In the genomic region with DNA sequence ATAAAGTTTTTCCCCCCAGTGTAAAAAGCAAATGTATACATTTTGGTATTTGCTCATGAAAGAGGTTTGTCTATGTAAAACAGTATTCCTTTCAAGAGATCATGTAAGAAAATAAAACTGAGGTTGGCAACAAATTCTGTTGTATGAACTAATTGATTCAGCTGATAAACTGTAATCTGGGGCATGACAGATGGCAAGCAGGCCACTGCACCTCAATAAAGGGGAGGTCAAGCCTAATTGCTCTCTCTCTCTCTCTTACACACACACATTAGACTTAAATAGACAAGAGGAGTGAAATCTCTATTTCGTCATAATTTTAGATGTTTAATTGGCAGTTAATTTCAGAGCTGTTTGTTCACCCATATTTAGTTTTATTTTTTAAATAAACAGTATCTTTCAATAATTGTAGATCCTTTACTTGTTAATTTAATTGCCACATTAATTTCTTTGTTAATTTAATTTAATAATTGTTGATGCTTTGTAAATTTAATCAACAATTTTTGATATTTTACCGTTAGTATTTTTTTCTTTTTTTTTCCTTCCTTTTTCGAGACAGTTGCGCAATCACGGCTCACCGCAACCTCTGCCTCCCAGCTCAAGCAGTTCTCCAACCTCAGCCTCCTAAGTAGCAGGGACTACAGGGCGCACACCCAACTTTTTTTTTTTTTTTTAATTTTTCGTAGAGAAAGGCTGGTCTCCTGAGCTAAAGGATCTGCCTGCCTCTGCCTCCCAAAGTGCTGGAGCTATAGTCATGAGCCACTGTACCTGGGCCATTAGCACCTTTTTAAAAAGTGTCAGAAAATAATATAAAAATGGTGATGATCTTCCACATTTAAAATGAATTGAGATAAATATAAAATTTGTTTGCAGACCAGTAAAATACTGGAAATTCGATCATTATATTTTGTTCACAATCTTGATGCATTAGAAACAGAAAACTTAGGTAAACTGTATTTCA, we compare ENCODE assay signal across 15 cellular contexts.
DNase-seq lines count a peak whose midpoint lies in the region; ATAC-seq, FAIRE-seq and TF ChIP-seq lines count a peak whose summit lies in the region.
"Had no signal": no experiment of that assay in that cellular context is flagged by ENCODE, and none has a peak within 500 bp of the region (broad histone marks: within the 10 kb centered on the region; RNA-seq: fewer than 3 reads in every experiment).

No MANE protein-coding gene starts in this region.

- H3K9me3 Mint-ChIP-seq in stimulated activated memory B cell treated with anti-CD40 and anti-IgM and Interleukin-4, amounts not matched to agents 10 μg/mL and 1 μg/mL and 100 μg/mL, for 72 hours, result peaks cover 3% of the 10 kb centered on the region
- H3K9me3 Mint-ChIP-seq: activated T-helper 2 cell treated with anti-CD3 and anti-CD28 coated beads, Interferon-gamma antibody, Interleukin-2, Interleukin-4, amounts not matched to agents 10 μg/mL and 5 μg/mL and 100 μg/mL, durations not matched to agents 14 hours and 24 hours and 36 hours had no signal

- no peak for TF ChIP-seq CTCF in RWPE2 (IDR thresholded peaks at IDR 0.05; ENCODE audit: poor library complexity, severe bottlenecking)
- no peak for TF ChIP-seq CTCF in pancreas (IDR thresholded peaks at IDR 0.05)

- no peaks in the 10 kb centered on the region for H3K36me3 ChIP-seq in RWPE2 (ENCODE audit: low read depth)
- no peaks in the 10 kb centered on the region for H3K36me3 ChIP-seq in pancreas
- no peaks in the 10 kb centered on the region for H3K36me3 ChIP-seq in H7 (replicated peaks; ENCODE audit: control insufficient read depth, insufficient read depth, low read length)
- H3K36me3 ChIP-seq: brain microvascular endothelial cell had no signal

- intact Hi-C loops in pancreas (cut with DNase I), result no loop called here

- ATAC-seq in RWPE2 (ENCODE audit: low read depth) (no peak), pancreas (peak; percentile 22 to 52 (median 46))
- no peak for ATAC-seq in stimulated activated memory B cell treated with anti-CD40 and anti-IgM and Interleukin-4, amounts not matched to agents 10 μg/mL and 1 μg/mL and 100 μg/mL, for 72 hours
- ATAC-seq: activated CD4-positive, CD25-positive, alpha-beta regulatory T cell treated with anti-CD3 and anti-CD28 coated beads, Interleukin-2, amount 50 U/mL, for 24 hours; foreskin keratinocyte had no signal

- H3K4me3 Mint-ChIP-seq in stimulated activated memory B cell treated with anti-CD40 and anti-IgM and Interleukin-4, amounts not matched to agents 10 μg/mL and 1 μg/mL and 100 μg/mL, for 72 hours, result no peak overlapping the region
- H3K4me3 Mint-ChIP-seq: B cell had no signal

- H3K27ac ChIP-seq in RWPE2 (ENCODE audit: poor library complexity, severe bottlenecking) (peak overlapping the region; percentile 18), pancreas (peak overlapping the region in 3 of 4 donors; percentile 17 to 61 (median 49))
- H3K27ac ChIP-seq: brain microvascular endothelial cell, foreskin keratinocyte had no signal

- DNase-seq in HT1080 (ENCODE audit: low read depth) (peak; percentile 10), NCI-H2171 (lab: John Stamatoyannopoulos, UW) (peak; percentile 18), RWPE2 (ENCODE audit: low spot score) (no peak), pancreas (peak in 1 of 6 donors; percentile 9), NCI-H1417 treated with DMSO at 0.1 percent for 48 hours (lab: John Stamatoyannopoulos, UW) (no peak), H7 (no peak)
- DNase-seq: brain microvascular endothelial cell, cortex of kidney, foreskin keratinocyte, NCI-H2081 treated with DMSO at 0.1 percent for 48 hours had no signal

- no peaks in the 10 kb centered on the region for H3K36me3 Mint-ChIP-seq in stimulated activated memory B cell treated with anti-CD40 and anti-IgM and Interleukin-4, amounts not matched to agents 10 μg/mL and 1 μg/mL and 100 μg/mL, for 72 hours

- no peak for FAIRE-seq in pancreas (lab: Jason Lieb, UNC)
- FAIRE-seq: G401.6 had no signal

- H3K9me3 ChIP-seq in RWPE2 (ENCODE audit: severe bottlenecking), result no peaks in the 10 kb centered on the region
- H3K9me3 ChIP-seq in pancreas, result no peaks in the 10 kb centered on the region

- no peaks in the 10 kb centered on the region for H3K4me1 Mint-ChIP-seq in stimulated activated memory B cell treated with anti-CD40 and anti-IgM and Interleukin-4, amounts not matched to agents 10 μg/mL and 1 μg/mL and 100 μg/mL, for 72 hours
- H3K4me1 Mint-ChIP-seq: B cell had no signal

- peaks cover 18% of the 10 kb centered on the region for H3K4me1 ChIP-seq in RWPE2 (ENCODE audit: insufficient read depth, poor library complexity, severe bottlenecking)
- peaks cover 0 to 29% (median 14%) of the 10 kb centered on the region in 3 donors for H3K4me1 ChIP-seq in pancreas
- H3K4me1 ChIP-seq: foreskin keratinocyte had no signal

- no peak overlapping the region for H3K4me3 ChIP-seq in RWPE2 (ENCODE audit: severe bottlenecking)
- peak overlapping the region in 1 of 4 donors; percentile 3 for H3K4me3 ChIP-seq in pancreas
- H3K4me3 ChIP-seq in H7 (ENCODE audit: insufficient read depth, low read depth, low read length), result no peak overlapping the region

- H3K27me3 Mint-ChIP-seq in stimulated activated memory B cell treated with anti-CD40 and anti-IgM and Interleukin-4, amounts not matched to agents 10 μg/mL and 1 μg/mL and 100 μg/mL, for 72 hours, result no peaks in the 10 kb centered on the region
- H3K27me3 Mint-ChIP-seq: B cell had no signal

- no peak overlapping the region for H3K27ac Mint-ChIP-seq in stimulated activated memory B cell treated with anti-CD40 and anti-IgM and Interleukin-4, amounts not matched to agents 10 μg/mL and 1 μg/mL and 100 μg/mL, for 72 hours
- H3K27ac Mint-ChIP-seq: activated T-helper 2 cell treated with anti-CD3 and anti-CD28 coated beads, Interferon-gamma antibody, Interleukin-2, Interleukin-4, amounts not matched to agents 10 μg/mL and 5 μg/mL and 100 μg/mL, durations not matched to agents 14 hours and 24 hours and 36 hours; B cell had no signal

- whole genome bisulfite sequencing in pancreas, 2 donors, result 65 to 66% methylated on average over 9 of the region's 9 CpGs

- H3K27me3 ChIP-seq in RWPE2 (ENCODE audit: insufficient read depth, poor library complexity, severe bottlenecking), result no peaks in the 10 kb centered on the region
- no peaks in the 10 kb centered on the region for H3K27me3 ChIP-seq in pancreas
- H3K27me3 ChIP-seq in H7 (ENCODE audit: control insufficient read depth, insufficient read depth, low read length), result no peaks in the 10 kb centered on the region
- H3K27me3 ChIP-seq: brain microvascular endothelial cell, foreskin keratinocyte had no signal

Comparison
In these comparisons a context has a peak if more than half of its experiments do, and no peak if none do; other contexts are left out.
1. DNase-seq: peak in HT1080 (single experiment) and NCI-H2171 (single experiment); none in RWPE2 (single experiment), NCI-H1417 treated with DMSO at 0.1 percent for 48 hours (single experiment) and H7 (single experiment).
2. ATAC-seq: peak in pancreas (4 of 4); none in RWPE2 (single experiment) and stimulated activated memory B cell treated with anti-CD40 and anti-IgM and Interleukin-4, amounts not matched to agents 10 μg/mL and 1 μg/mL and 100 μg/mL, for 72 hours (single experiment).